Comparison of ENCODE assay signal across 10 cellular contexts in the genomic region with DNA sequence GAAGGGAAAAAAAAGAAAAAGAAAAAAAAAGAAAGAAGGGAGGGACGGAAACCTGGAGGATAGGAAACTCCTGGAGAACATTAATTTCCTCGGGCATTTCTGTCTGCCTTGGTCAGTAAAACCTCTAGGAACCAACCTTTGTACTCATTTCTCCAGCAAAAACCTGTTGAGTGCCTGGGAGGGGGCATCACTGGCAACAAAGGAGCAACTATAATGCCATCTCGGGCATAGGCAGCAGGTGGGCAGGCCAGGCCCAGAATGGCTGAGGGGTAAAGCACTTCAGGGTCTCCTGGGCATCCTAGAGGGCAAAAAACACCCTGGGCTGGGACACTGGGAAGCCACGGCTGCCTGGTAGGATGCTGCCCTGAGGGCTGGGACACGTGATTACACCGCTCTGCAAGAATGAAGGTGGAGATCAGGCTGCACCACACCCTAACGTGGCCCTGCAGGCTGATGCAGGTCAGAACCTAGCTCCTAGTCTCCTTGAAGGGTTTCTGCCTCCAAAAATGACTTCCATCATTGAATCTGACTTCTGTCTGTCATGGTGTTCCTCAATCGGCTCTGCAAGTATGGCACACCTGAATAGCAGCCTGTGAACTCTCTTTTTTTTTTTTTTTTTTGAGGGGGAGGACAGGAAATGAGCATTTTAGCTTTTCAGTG. TPM values are rescaled to one million over a fixed set of nuclear protein-coding genes. Genes with fewer than 3 reads are reported as not detected.
DNase-seq lines count a peak whose midpoint lies in the region; ATAC-seq, FAIRE-seq and TF ChIP-seq lines count a peak whose summit lies in the region.
"Had no signal": no experiment of that assay in that cellular context is flagged by ENCODE, and none has a peak within 500 bp of the region (broad histone marks: within the 10 kb centered on the region; RNA-seq: fewer than 3 reads in every experiment).

No MANE protein-coding gene starts in this region.

- ATAC-seq in stimulated activated naive CD8-positive, alpha-beta T cell treated with anti-CD3 and anti-CD28 coated beads, Interleukin-15, amount 100 ng/mL, for 72 hours = no peak
- no peak for ATAC-seq in HG03521 (IDR thresholded peaks at IDR 0.05; ENCODE audit: unreplicated experiment)

- CTCF ChIA-PET in activated naive CD4-positive, alpha-beta T cell treated with anti-CD3 and anti-CD28 coated beads for 36 hours (lab: Charles Lee) = interaction anchor here (0.6 kb wide), 1 partner anchor 34 kb away, joined by 3 read pairs; no protein-coding TSS in a partner anchor

- TF ChIP-seq CTCF in bronchial epithelial cell (IDR thresholded peaks at IDR 0.05; ENCODE audit: insufficient read depth, low read length, severe bottlenecking) = no peak

- H3K27me3 ChIP-seq in bronchial epithelial cell (ENCODE audit: control insufficient read depth, insufficient read depth, low read length) = no peaks in the 10 kb centered on the region

- H3K9me3 Mint-ChIP-seq in activated naive CD4-positive, alpha-beta T cell treated with anti-CD3 and anti-CD28 coated beads for 36 hours = no peaks in the 10 kb centered on the region
- H3K9me3 Mint-ChIP-seq in stimulated activated naive CD8-positive, alpha-beta T cell treated with anti-CD3 and anti-CD28 coated beads, Interleukin-15, amount 100 ng/mL, for 72 hours = no peaks in the 10 kb centered on the region

- FAIRE-seq in bronchial epithelial cell (lab: Jason Lieb, UNC) = no peak
- no peak for FAIRE-seq in HTR-8/SVneo (lab: Jason Lieb, UNC)

- H3K4me3 ChIP-seq in bronchial epithelial cell (ENCODE audit: low read depth, low read length) = no peak overlapping the region

- DNase-seq in activated naive CD4-positive, alpha-beta T cell treated with anti-CD3 and anti-CD28 coated beads for 36 hours = peak; percentile 36
- no peak for DNase-seq in activated naive CD4-positive, alpha-beta T cell treated with anti-CD3 and anti-CD28 coated beads, Interleukin-2, amount 50 U/mL, for 16 hours
- DNase-seq in NCI-H146 treated with DMSO at 0.1 percent for 48 hours (lab: John Stamatoyannopoulos, UW; ENCODE audit: unreplicated experiment) (peak; percentile 25), bronchial epithelial cell (ENCODE audit: low read depth) (peak; percentile 83), HTR-8/SVneo (ENCODE audit: insufficient read length, low spot score) (no peak), GM19238 (ENCODE audit: insufficient read length, low spot score) (no peak)
- no peak for DNase-seq in stimulated activated naive CD8-positive, alpha-beta T cell treated with anti-CD3 and anti-CD28 coated beads, Interleukin-15, amount 100 ng/mL, for 72 hours
- DNase-seq: BE2C had no signal

- H3K4me3 Mint-ChIP-seq in activated naive CD4-positive, alpha-beta T cell treated with anti-CD3 and anti-CD28 coated beads for 36 hours = no peak overlapping the region
- H3K4me3 Mint-ChIP-seq in stimulated activated naive CD8-positive, alpha-beta T cell treated with anti-CD3 and anti-CD28 coated beads, Interleukin-15, amount 100 ng/mL, for 72 hours = peak overlapping the region in 1 of 2 donors; percentile 54

- H3K36me3 Mint-ChIP-seq in activated naive CD4-positive, alpha-beta T cell treated with anti-CD3 and anti-CD28 coated beads for 36 hours (ENCODE audit: low read depth) = peaks cover 2% of the 10 kb centered on the region

- intact Hi-C loops in activated naive CD4-positive, alpha-beta T cell treated with anti-CD3 and anti-CD28 coated beads for 36 hours (cut with micrococcal nuclease) = no loop called here

- no peaks in the 10 kb centered on the region for H3K27me3 Mint-ChIP-seq in activated naive CD4-positive, alpha-beta T cell treated with anti-CD3 and anti-CD28 coated beads for 36 hours (ENCODE audit: low read depth)
- H3K27me3 Mint-ChIP-seq in stimulated activated naive CD8-positive, alpha-beta T cell treated with anti-CD3 and anti-CD28 coated beads, Interleukin-15, amount 100 ng/mL, for 72 hours = no peaks in the 10 kb centered on the region

- peak overlapping the region; percentile 68 for H3K27ac Mint-ChIP-seq in activated naive CD4-positive, alpha-beta T cell treated with anti-CD3 and anti-CD28 coated beads for 36 hours
- peak overlapping the region; percentile 48 to 92 for H3K27ac Mint-ChIP-seq in stimulated activated naive CD8-positive, alpha-beta T cell treated with anti-CD3 and anti-CD28 coated beads, Interleukin-15, amount 100 ng/mL, for 72 hours

- no peaks in the 10 kb centered on the region for H3K36me3 ChIP-seq in bronchial epithelial cell (ENCODE audit: control insufficient read depth, insufficient read depth, low read length)
- H3K36me3 ChIP-seq: BE2C had no signal

- H3K4me1 Mint-ChIP-seq in activated naive CD4-positive, alpha-beta T cell treated with anti-CD3 and anti-CD28 coated beads for 36 hours (ENCODE audit: low read depth) = peaks cover 53% of the 10 kb centered on the region
- H3K4me1 Mint-ChIP-seq in stimulated activated naive CD8-positive, alpha-beta T cell treated with anti-CD3 and anti-CD28 coated beads, Interleukin-15, amount 100 ng/mL, for 72 hours = peaks cover 80% of the 10 kb centered on the region

RNA-seq across cellular contexts. Expression of a gene that starts 4.5 kb away (rescaled TPM):
- 10 to 100 TPM; 21.2 to 21.6 TPM for total RNA-seq in activated naive CD4-positive, alpha-beta T cell treated with anti-CD3 and anti-CD28 coated beads for 36 hours
- total RNA-seq in bronchial epithelial cell = 3.4 and 5.5 TPM in 2 replicates

RNA-seq across cellular contexts. Expression of a gene that starts 5.4 kb away (rescaled TPM):
- total RNA-seq in activated naive CD4-positive, alpha-beta T cell treated with anti-CD3 and anti-CD28 coated beads for 36 hours = 1 to 10 TPM; 6.2 to 6.5 TPM
- total RNA-seq in bronchial epithelial cell = under 0.01 and 0.51 TPM in 2 replicates

RNA-seq across cellular contexts. Expression of a gene that starts 14.2 kb away (rescaled TPM):
- total RNA-seq in activated naive CD4-positive, alpha-beta T cell treated with anti-CD3 and anti-CD28 coated beads for 36 hours = 1 to 10 TPM; 7.6 to 9.5 TPM
- 1.0 and 1.3 TPM in 2 replicates for total RNA-seq in bronchial epithelial cell

RNA-seq across cellular contexts. Expression of a gene that starts 14.3 kb away (rescaled TPM):
- 100 to 1,000 TPM; 129 to 135 TPM for total RNA-seq in activated naive CD4-positive, alpha-beta T cell treated with anti-CD3 and anti-CD28 coated beads for 36 hours
- total RNA-seq in bronchial epithelial cell = 82.7 and 108 TPM in 2 replicates

RNA-seq across cellular contexts. Expression of a gene that starts 14.7 kb away (rescaled TPM):
- 10 to 100 TPM; 38.4 to 41.0 TPM for total RNA-seq in activated naive CD4-positive, alpha-beta T cell treated with anti-CD3 and anti-CD28 coated beads for 36 hours
- under 0.01 and 0.13 TPM in 2 replicates for total RNA-seq in bronchial epithelial cell
- total RNA-seq: myocyte had no signal

Comparison
In these comparisons a context has a peak if more than half of its experiments do, and no peak if none do; other contexts are left out.
1. DNase-seq: peak in activated naive CD4-positive, alpha-beta T cell treated with anti-CD3 and anti-CD28 coated beads for 36 hours (single experiment), NCI-H146 treated with DMSO at 0.1 percent for 48 hours (single experiment) and bronchial epithelial cell (single experiment); none in activated naive CD4-positive, alpha-beta T cell treated with anti-CD3 and anti-CD28 coated beads, Interleukin-2, amount 50 U/mL, for 16 hours (single experiment), stimulated activated naive CD8-positive, alpha-beta T cell treated with anti-CD3 and anti-CD28 coated beads, Interleukin-15, amount 100 ng/mL, for 72 hours (0 of 2), HTR-8/SVneo (single experiment) and GM19238 (single experiment).